8 cellular contexts compared by ENCODE assay signal in the genomic region with DNA sequence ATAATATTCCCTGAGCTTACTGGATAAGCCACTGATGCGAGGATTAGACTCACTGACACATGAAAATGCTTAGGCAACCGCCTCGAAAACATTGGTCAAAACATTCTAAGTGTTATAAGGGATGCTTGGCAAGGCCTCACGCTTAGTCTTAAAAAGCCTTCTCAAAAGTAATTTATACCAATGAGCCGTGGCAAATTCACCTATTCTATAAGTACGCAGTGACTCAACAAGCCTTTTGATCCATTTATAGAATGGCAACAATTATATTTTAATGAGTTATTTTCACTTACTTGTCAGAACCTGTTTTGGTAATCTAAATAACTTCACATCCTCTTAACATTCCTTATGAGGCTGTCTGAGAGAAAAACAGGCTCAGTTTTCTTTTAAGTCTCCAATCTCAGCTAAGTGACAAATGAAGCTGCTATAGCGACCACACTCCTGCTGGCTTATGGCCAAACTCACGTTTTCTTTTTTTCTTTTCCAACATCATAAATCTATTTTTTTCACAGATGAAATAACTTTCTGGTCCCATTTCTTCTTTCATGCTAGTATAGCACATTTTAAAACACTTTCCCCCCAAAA.
DNase-seq lines count a peak whose midpoint lies in the region; ATAC-seq, FAIRE-seq and TF ChIP-seq lines count a peak whose summit lies in the region.

No MANE protein-coding gene starts in this region.

- H2BK15ac ChIP-seq in H1 (ENCODE audit: low read length): no peak overlapping the region

- peaks cover 0 to 1% (median 0%) of the 10 kb centered on the region in 4 experiments; a peak in 1 of 7 replicates for H3K27me3 ChIP-seq in H1 (replicated peaks in 1 of 4; ENCODE audit: control insufficient read depth in 3 of 4, extremely low read depth in 1 of 4, insufficient read depth in 3 of 4, low read length in 3 of 4)
- H3K27me3 ChIP-seq in neural progenitor cell: no peaks in the 10 kb centered on the region

- no peak overlapping the region for H2BK20ac ChIP-seq in H1 (ENCODE audit: low read length)

- H3K27ac Mint-ChIP-seq in neural progenitor cell: peak overlapping the region; percentile 98

- H4K91ac ChIP-seq in H1 (replicated peaks; ENCODE audit: insufficient read length, low read length): no peak overlapping the region

- H3F3A ChIP-seq in neural progenitor cell (ENCODE audit: low read depth): peaks cover 22% of the 10 kb centered on the region

- H3K79me2 ChIP-seq in H1 (ENCODE audit: control insufficient read depth in 1 of 2, insufficient read depth in 2 of 2, low read length in 2 of 2) (peaks cover 3 to 52% of the 10 kb centered on the region in 2 experiments; a peak in 3 of 4 replicates), neural progenitor cell (ENCODE audit: low read depth) (peaks cover 59% of the 10 kb centered on the region)

- H3K4me2 ChIP-seq in H1 (ENCODE audit: insufficient read depth in 1 of 2, low read depth in 2 of 2, low read length in 2 of 2) (peak overlapping the region; percentile 74 to 93; a peak in 3 of 4 replicates), neural progenitor cell (peak overlapping the region; percentile 74)

- H3K36me3 Mint-ChIP-seq in neural progenitor cell: peaks cover 2% of the 10 kb centered on the region

- H3K56ac ChIP-seq in H1 (replicated peaks; ENCODE audit: insufficient read length, low read depth, low read length): no peak overlapping the region

- H2BK12ac ChIP-seq in H1 (ENCODE audit: low read depth, low read length): no peak overlapping the region

- H3K9me3 ChIP-seq in H1 (ENCODE audit: insufficient read depth in 2 of 2, low read depth in 1 of 2, low read length in 1 of 2): no peaks in the 10 kb centered on the region
- H3K9me3 ChIP-seq in neural progenitor cell (ENCODE audit: low read depth): no peaks in the 10 kb centered on the region

- H3K4me1 ChIP-seq in H1 (replicated peaks in 1 of 4; ENCODE audit: control insufficient read depth in 3 of 4, insufficient read depth in 4 of 4, low read length in 3 of 4): peaks cover 3 to 23% (median 9%) of the 10 kb centered on the region in 4 experiments; a peak in 5 of 7 replicates
- peaks cover 48% of the 10 kb centered on the region for H3K4me1 ChIP-seq in neural progenitor cell

- H3K9ac ChIP-seq in H1 (replicated peaks in 1 of 4; ENCODE audit: extremely low read depth in 1 of 4, low read depth in 3 of 4, low read length in 3 of 4) (no peak overlapping the region), neural progenitor cell (no peak overlapping the region)

- H3K23ac ChIP-seq in H1 (ENCODE audit: insufficient read length): no peak overlapping the region

- CTCF ChIA-PET in H1 (lab: Charles Lee; ENCODE audit: partially characterized antibody): interaction anchor here (0.8 to 8.6 kb wide), 7 partner anchors 8 to 54 kb away, joined by 3 to 38 read pairs (median 7); no protein-coding TSS in a partner anchor

- no peak overlapping the region for H3K18ac ChIP-seq in H1 (ENCODE audit: extremely low read depth, low read length)

- H4K20me1 ChIP-seq in H1 (replicated peaks in 1 of 2; ENCODE audit: control insufficient read depth in 1 of 2, insufficient read depth in 2 of 2, low read length in 2 of 2): peaks cover 0 to 2% of the 10 kb centered on the region in 2 experiments
- H4K20me1 ChIP-seq in neural progenitor cell (ENCODE audit: low read depth): peaks cover 10% of the 10 kb centered on the region

- H3K4me1 Mint-ChIP-seq in neural progenitor cell: peaks cover 45% of the 10 kb centered on the region

- H3K23me2 ChIP-seq in H1 (ENCODE audit: low read depth, low read length): peaks cover 5% of the 10 kb centered on the region

- no peaks in the 10 kb centered on the region for H3K9me3 Mint-ChIP-seq in neural progenitor cell

- 0 out of 2 replicates have a peak, but pooled peaks cover 3% of the 10 kb centered on the region for H3K79me1 ChIP-seq in H1 (ENCODE audit: low read depth, low read length)

- peak; percentile 70 for DNase-seq in DMS79 treated with DMSO at 0.1 percent for 48 hours (lab: John Stamatoyannopoulos, UW)
- peak; percentile 61 for DNase-seq in NCI-H69 (lab: John Stamatoyannopoulos, UW)
- DNase-seq in H1 (ENCODE audit: low read depth in 1 of 2, low spot score in 2 of 2): no peak
- DNase-seq in neural progenitor cell (ENCODE audit: low spot score): peak; percentile 25
- no peak for DNase-seq in A172 (ENCODE audit: low spot score)
- no peak for DNase-seq in NCI-H2107 (lab: John Stamatoyannopoulos, UW)
- no peak for DNase-seq in cortex of kidney (lab: John Stamatoyannopoulos, UW)

- H3K4me3 Mint-ChIP-seq in neural progenitor cell: peak overlapping the region; percentile 93

- H2BK120ac ChIP-seq in H1 (replicated peaks; ENCODE audit: low read depth, low read length): no peak overlapping the region

- H3K27me3 Mint-ChIP-seq in neural progenitor cell (ENCODE audit: insufficient read depth, low read depth): peaks cover 2% of the 10 kb centered on the region

- no peak overlapping the region for H2BK5ac ChIP-seq in H1 (ENCODE audit: low read depth, low read length)

- no peak for TF ChIP-seq CTCF in H1 (IDR thresholded peaks at IDR 0.05; ENCODE audit: control extremely low read depth in 1 of 3, insufficient read depth in 1 of 3, low read depth in 1 of 3, low read length in 3 of 3)
- TF ChIP-seq CTCF in neural progenitor cell (IDR thresholded peaks at IDR 0.05): no peak

- no peak for TF ChIP-seq EP300 in H1 (IDR thresholded peaks at IDR 0.05; ENCODE audit: borderline replicate concordance in 1 of 2, low read depth in 2 of 2, low read length in 2 of 2)

- H3K4me3 ChIP-seq in H1 (ENCODE audit: extremely low read depth in 1 of 4, insufficient read depth in 2 of 4, low read depth in 3 of 4, low read length in 4 of 4) (peak overlapping the region in 3 of 4 experiments; percentile 45 to 73 (median 62); a peak in 4 of 8 replicates), neural progenitor cell (peak overlapping the region; percentile 54)

- H2AK5ac ChIP-seq in H1 (ENCODE audit: low read depth, low read length): no peak overlapping the region

- no peak overlapping the region for H4K5ac ChIP-seq in H1 (ENCODE audit: insufficient read length, low read depth, low read length)

- no peaks in the 10 kb centered on the region for H3K36me3 ChIP-seq in H1 (ENCODE audit: control insufficient read depth in 2 of 4, insufficient read depth in 4 of 4, low read length in 3 of 4)
- H3K36me3 ChIP-seq in neural progenitor cell: no peaks in the 10 kb centered on the region

- H2AFZ ChIP-seq in H1 (ENCODE audit: low read length): no peak overlapping the region
- no peak overlapping the region for H2AFZ ChIP-seq in neural progenitor cell (replicated peaks)

- no peak overlapping the region for H3K4ac ChIP-seq in H1 (replicated peaks; ENCODE audit: insufficient read length, low read depth, low read length)

- 69% methylated on average over 8 of the region's 8 CpGs; no CpG with 5 or more reads in 1 of the 2 experiments for WGBS in H1 (ENCODE audit: extremely low coverage in 1 of 2, insufficient coverage in 1 of 2, insufficient read length in 1 of 2, insufficient replicate concordance in 2 of 2, low coverage in 1 of 2, low lambda C conversion rate in 2 of 2, missing lambda C conversion rate in 1 of 2), 2 experiments

- H3K27ac ChIP-seq in H1 (ENCODE audit: low read depth, low read length) (no peak overlapping the region), neural progenitor cell (no peak overlapping the region)

- no peak overlapping the region for H4K8ac ChIP-seq in H1 (ENCODE audit: extremely low read depth, insufficient read depth, low read length)

- FAIRE-seq in H1 (lab: Jason Lieb, UNC): no peak

- no peak for TF ChIP-seq RAD21 in H1 (IDR thresholded peaks at IDR 0.05 in 1 of 2, conservative IDR thresholded peaks at IDR 0.05 in 1 of 2; ENCODE audit: low read depth in 2 of 2, low read length in 2 of 2)

- no peak for TF ChIP-seq POLR2A in H1 (IDR thresholded peaks at IDR 0.05; ENCODE audit: control extremely low read depth in 1 of 2, low read depth in 2 of 2, low read length in 2 of 2)

- POLR2A ChIA-PET in H1 (lab: Charles Lee; ENCODE audit: partially characterized antibody): interaction anchor here (0.8 to 2.3 kb wide), 3 partner anchors 10 to 14 kb away, joined by 4 to 10 read pairs (median 4); no protein-coding TSS in a partner anchor

- no peak for ATAC-seq in HG02610 (IDR thresholded peaks at IDR 0.05; ENCODE audit: unreplicated experiment)

- no peak overlapping the region for H3K14ac ChIP-seq in H1 (ENCODE audit: insufficient read length)

TF ChIP-seq in H1, 55 proteins besides CTCF, POLR2A, EP300 and RAD21:
- no peak for TF ChIP-seq MAFK (IDR thresholded peaks at IDR 0.05; ENCODE audit: low read depth, low read length)
- no peak for TF ChIP-seq HDAC2 (IDR thresholded peaks at IDR 0.05; ENCODE audit: borderline replicate concordance in 1 of 2, low read depth in 2 of 2, low read length in 2 of 2)

Comparison
In these comparisons a context has a peak if more than half of its experiments do, and no peak if none do; other contexts are left out.
1. DNase-seq: peak in DMS79 treated with DMSO at 0.1 percent for 48 hours (single experiment), NCI-H69 (single experiment) and neural progenitor cell (single experiment); none in H1 (0 of 2), A172 (single experiment), NCI-H2107 (single experiment) and cortex of kidney (single experiment).